In the genomic region with DNA sequence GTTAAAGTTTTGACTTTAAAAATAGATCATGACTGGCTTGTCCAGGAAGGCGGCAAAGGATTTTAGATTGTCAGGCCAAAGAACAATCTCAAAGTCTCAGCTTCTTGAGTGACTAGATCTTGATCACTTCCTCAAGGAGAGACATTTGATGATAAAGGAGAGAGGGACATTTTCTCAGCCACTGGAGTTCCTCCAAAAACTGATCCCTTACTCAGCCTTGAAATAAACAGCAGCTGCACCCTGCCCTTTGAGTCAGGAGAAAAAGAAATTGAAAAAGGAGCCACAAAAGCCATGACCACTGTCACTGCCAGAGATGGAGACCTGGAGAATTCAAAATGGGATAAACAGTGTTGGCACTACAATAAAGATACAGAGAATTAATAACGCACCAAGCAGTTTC, we compare ENCODE assay signal across 27 cellular contexts.
DNase-seq lines count a peak whose midpoint lies in the region; ATAC-seq, FAIRE-seq and TF ChIP-seq lines count a peak whose summit lies in the region.
"Had no signal": no experiment of that assay in that cellular context is flagged by ENCODE, and none has a peak within 500 bp of the region (broad histone marks: within the 10 kb centered on the region; RNA-seq: fewer than 3 reads in every experiment).

No MANE protein-coding gene starts in this region.

- H3K27ac Mint-ChIP-seq in MCF 10A (ENCODE audit: low read depth, unreplicated experiment) = peak overlapping the region; percentile 78
- H3K27ac Mint-ChIP-seq: activated CD8-positive, alpha-beta T cell treated with anti-CD3 and anti-CD28 coated beads for 36 hours; activated naive CD4-positive, alpha-beta T cell treated with anti-CD3 and anti-CD28 coated beads, Interleukin-2, amount 50 U/mL, for 24 hours; activated T-helper 2 cell treated with anti-CD3 and anti-CD28 coated beads, Interferon-gamma antibody, Interleukin-2, Interleukin-4, amounts not matched to agents 10 μg/mL and 5 μg/mL and 100 μg/mL, durations not matched to agents 14 hours and 24 hours and 36 hours; stimulated activated memory B cell treated with anti-CD40 and anti-IgM and Interleukin-4, amounts not matched to agents 10 μg/mL and 1 μg/mL and 100 μg/mL, for 72 hours; T-helper 17 cell had no signal

- H3K27me3 Mint-ChIP-seq in MCF 10A (ENCODE audit: insufficient read depth, unreplicated experiment) = no peaks in the 10 kb centered on the region
- H3K27me3 Mint-ChIP-seq: activated CD8-positive, alpha-beta T cell treated with anti-CD3 and anti-CD28 coated beads for 36 hours; activated naive CD4-positive, alpha-beta T cell treated with anti-CD3 and anti-CD28 coated beads, Interleukin-2, amount 50 U/mL, for 24 hours; T-helper 17 cell had no signal

- no peak for TF ChIP-seq POLR2A in breast epithelium (IDR thresholded peaks at IDR 0.05)

- H4K20me1 ChIP-seq in keratinocyte (ENCODE audit: control insufficient read depth, extremely low read depth, insufficient read depth, low read length) = no peaks in the 10 kb centered on the region

- no TSS peak for BruUV-seq in MCF 10A (replicated peaks; lab: Mats Ljungman, UMichigan)

- H3K27ac ChIP-seq in breast epithelium (no peak overlapping the region), keratinocyte (ENCODE audit: control insufficient read depth, insufficient read depth, low read length) (no peak overlapping the region), dorsolateral prefrontal cortex (no peak overlapping the region), SJCRH30 (no peak overlapping the region)
- H3K27ac ChIP-seq: 22Rv1, heart left ventricle, neutrophil, prostate gland had no signal

- no peak for TF ChIP-seq CTCF in MCF 10A (IDR thresholded peaks at IDR 0.05; ENCODE audit: unreplicated experiment)
- no peak for TF ChIP-seq CTCF in breast epithelium (IDR thresholded peaks at IDR 0.05)
- no peak for TF ChIP-seq CTCF in bronchial epithelial cell (IDR thresholded peaks at IDR 0.05; ENCODE audit: insufficient read depth, low read length, severe bottlenecking)
- no peak for TF ChIP-seq CTCF in keratinocyte (optimal IDR thresholded peaks at IDR 0.05 in 1 of 3, IDR thresholded peaks at IDR 0.05 in 1 of 3, conservative IDR thresholded peaks at IDR 0.05 in 1 of 3; ENCODE audit: extremely low read depth in 1 of 3, insufficient read depth in 2 of 3, low read length in 3 of 3)
- TF ChIP-seq CTCF in dorsolateral prefrontal cortex (IDR thresholded peaks at IDR 0.05 in 54 of 56, conservative IDR thresholded peaks at IDR 0.05 in 2 of 56; ENCODE audit: low read depth in 1 of 56, partially characterized antibody in 56 of 56) = no peak

- H3K36me3 Mint-ChIP-seq in MCF 10A (ENCODE audit: insufficient read depth, unreplicated experiment) = no peaks in the 10 kb centered on the region
- H3K36me3 Mint-ChIP-seq: activated naive CD4-positive, alpha-beta T cell treated with anti-CD3 and anti-CD28 coated beads, Interleukin-2, amount 50 U/mL, for 24 hours; stimulated activated memory B cell treated with anti-CD40 and anti-IgM and Interleukin-4, amounts not matched to agents 10 μg/mL and 1 μg/mL and 100 μg/mL, for 72 hours had no signal

- peaks cover 13% of the 10 kb centered on the region for H3K4me1 Mint-ChIP-seq in MCF 10A (ENCODE audit: insufficient read depth, unreplicated experiment)
- H3K4me1 Mint-ChIP-seq: activated naive CD4-positive, alpha-beta T cell treated with anti-CD3 and anti-CD28 coated beads, Interleukin-2, amount 50 U/mL, for 24 hours; stimulated activated memory B cell treated with anti-CD40 and anti-IgM and Interleukin-4, amounts not matched to agents 10 μg/mL and 1 μg/mL and 100 μg/mL, for 72 hours; T-helper 17 cell had no signal

- peak overlapping the region; percentile 59 for H2AFZ ChIP-seq in keratinocyte (ENCODE audit: control insufficient read depth, low read length)

- H3K4me2 ChIP-seq in keratinocyte (ENCODE audit: control insufficient read depth, extremely low read depth, insufficient read depth, low read depth, low read length) = peak overlapping the region; percentile 39
- H3K4me2 ChIP-seq: SK-N-SH had no signal

- H3K9me3 ChIP-seq in breast epithelium = peaks cover 0 to 1% of the 10 kb centered on the region in 2 donors
- no peaks in the 10 kb centered on the region for H3K9me3 ChIP-seq in keratinocyte (ENCODE audit: control insufficient read depth, low read depth, low read length)
- H3K9me3 ChIP-seq in SJCRH30 (replicated peaks) = no peaks in the 10 kb centered on the region
- H3K9me3 ChIP-seq: neutrophil, prostate gland, SK-N-SH had no signal

- FAIRE-seq in bronchial epithelial cell (lab: Jason Lieb, UNC) (no peak), keratinocyte (lab: Jason Lieb, UNC) (no peak)
- FAIRE-seq: GM12892 had no signal

- intact Hi-C loops in MCF 10A (cut with micrococcal nuclease) = no loop called here
- intact Hi-C loops in breast epithelium (cut with DNase I; ENCODE audit: low total_unique reads) = no loop called here
- intact Hi-C loops in dorsolateral prefrontal cortex (cut with DNase I) = no loop called here

- DNase-seq in MCF 10A (ENCODE audit: unreplicated experiment) (peak; percentile 6), breast epithelium (ENCODE audit: low spot score in 2 of 2) (no peak), bronchial epithelial cell (ENCODE audit: low read depth) (peak; percentile 5), keratinocyte (ENCODE audit: low read depth, low spot score) (no peak), dorsolateral prefrontal cortex (no peak), HEK293T (ENCODE audit: extremely low spot score) (no peak), SJCRH30 (no peak)
- DNase-seq: activated CD8-positive, alpha-beta T cell treated with anti-CD3 and anti-CD28 coated beads for 36 hours; anterior cingulate cortex; central memory CD4-positive, alpha-beta T cell; dermis blood vessel endothelial cell; heart left ventricle; NCI-H1417; NCI-H2029 treated with DMSO at 0.1 percent for 48 hours; NCI-H2227 treated with DMSO at 0.1 percent for 48 hours; SK-N-SH; stimulated activated CD4-positive, alpha-beta T cell treated with anti-CD3 and anti-CD28 coated beads, Interleukin-4, amount 100 ng/mL, for 4 hours; T-helper 17 cell had no signal

- no peaks in the 10 kb centered on the region for H3K9me3 Mint-ChIP-seq in MCF 10A (ENCODE audit: unreplicated experiment)
- H3K9me3 Mint-ChIP-seq: activated CD8-positive, alpha-beta T cell treated with anti-CD3 and anti-CD28 coated beads for 36 hours; activated naive CD4-positive, alpha-beta T cell treated with anti-CD3 and anti-CD28 coated beads, Interleukin-2, amount 50 U/mL, for 24 hours; stimulated activated memory B cell treated with anti-CD40 and anti-IgM and Interleukin-4, amounts not matched to agents 10 μg/mL and 1 μg/mL and 100 μg/mL, for 72 hours had no signal

- no peaks in the 10 kb centered on the region for H3K9me1 ChIP-seq in keratinocyte (ENCODE audit: control insufficient read depth, extremely low read depth, insufficient read depth, low read length)

- CTCF ChIA-PET in MCF 10A (lab: Yijun Ruan, JAX) = interaction anchor here (0.6 to 1.2 kb wide), 2 partner anchors 9 to 134 kb away, joined by 3 read pairs; no protein-coding TSS in a partner anchor
- CTCF ChIA-PET in HEK293T (lab: Yijun Ruan, JAX) = no interaction called here

- H3K36me3 ChIP-seq in breast epithelium = no peaks in the 10 kb centered on the region
- no peaks in the 10 kb centered on the region for H3K36me3 ChIP-seq in bronchial epithelial cell (ENCODE audit: control insufficient read depth, insufficient read depth, low read length)
- no peaks in the 10 kb centered on the region for H3K36me3 ChIP-seq in keratinocyte (ENCODE audit: control insufficient read depth in 2 of 2, extremely low read depth in 1 of 2, insufficient read depth in 2 of 2, low read length in 2 of 2)
- no peaks in the 10 kb centered on the region for H3K36me3 ChIP-seq in SJCRH30
- H3K36me3 ChIP-seq: heart left ventricle, neutrophil, prostate gland had no signal

- H3K9ac ChIP-seq in keratinocyte (ENCODE audit: control insufficient read depth, extremely low read depth, insufficient read depth, low read length) = no peak overlapping the region
- H3K9ac ChIP-seq: SK-N-SH had no signal

- H3K4me1 ChIP-seq in breast epithelium (no peaks in the 10 kb centered on the region), keratinocyte (ENCODE audit: control insufficient read depth, extremely low read depth, insufficient read depth, low read length) (peaks cover 10% of the 10 kb centered on the region), SJCRH30 (no peaks in the 10 kb centered on the region)
- H3K4me1 ChIP-seq: heart left ventricle, prostate gland had no signal

- no peak overlapping the region for H3K4me3 ChIP-seq in breast epithelium
- no peak overlapping the region for H3K4me3 ChIP-seq in bronchial epithelial cell (ENCODE audit: low read depth, low read length)
- no peak overlapping the region for H3K4me3 ChIP-seq in keratinocyte (ENCODE audit: control insufficient read depth in 2 of 3, extremely low read depth in 1 of 3, insufficient read depth in 2 of 3, low read depth in 1 of 3, low read length in 3 of 3)
- no peak overlapping the region for H3K4me3 ChIP-seq in dorsolateral prefrontal cortex
- no peak overlapping the region for H3K4me3 ChIP-seq in SJCRH30
- H3K4me3 ChIP-seq: heart left ventricle, prostate gland had no signal

- POLR2A ChIA-PET in MCF 10A (lab: Yijun Ruan, JAX) (interaction anchor here (0.6 to 0.7 kb wide), 2 partner anchors 18 to 287 kb away, joined by 3 to 4 read pairs; no protein-coding TSS in a partner anchor), HEK293T (lab: Yijun Ruan, JAX) (no interaction called here)

- H3K4me3 Mint-ChIP-seq in MCF 10A (ENCODE audit: unreplicated experiment) = no peak overlapping the region
- H3K4me3 Mint-ChIP-seq: activated CD8-positive, alpha-beta T cell treated with anti-CD3 and anti-CD28 coated beads for 36 hours; activated naive CD4-positive, alpha-beta T cell treated with anti-CD3 and anti-CD28 coated beads, Interleukin-2, amount 50 U/mL, for 24 hours; stimulated activated memory B cell treated with anti-CD40 and anti-IgM and Interleukin-4, amounts not matched to agents 10 μg/mL and 1 μg/mL and 100 μg/mL, for 72 hours; T-helper 17 cell had no signal

- dilution Hi-C loops in keratinocyte (cut with MboI; ENCODE audit: extremely low pct_ligation_motif_present, low sequenced_read_pairs) = no loop called here

- H3K79me2 ChIP-seq in keratinocyte (ENCODE audit: control insufficient read depth, insufficient read depth, low read length) = no peaks in the 10 kb centered on the region

- H3K27me3 ChIP-seq in breast epithelium = no peaks in the 10 kb centered on the region
- H3K27me3 ChIP-seq in bronchial epithelial cell (ENCODE audit: control insufficient read depth, insufficient read depth, low read length) = no peaks in the 10 kb centered on the region
- no peaks in the 10 kb centered on the region for H3K27me3 ChIP-seq in keratinocyte (ENCODE audit: control insufficient read depth, extremely low read depth, insufficient read depth, low read length)
- no peaks in the 10 kb centered on the region for H3K27me3 ChIP-seq in dorsolateral prefrontal cortex
- 0 out of 2 replicates have a peak, but pooled peaks cover 2% of the 10 kb centered on the region for H3K27me3 ChIP-seq in SJCRH30
- H3K27me3 ChIP-seq: heart left ventricle, neutrophil had no signal

- ATAC-seq in GM18870 (IDR thresholded peaks at IDR 0.05; ENCODE audit: unreplicated experiment) = no peak
- ATAC-seq: activated CD8-positive, alpha-beta T cell treated with anti-CD3 and anti-CD28 coated beads for 36 hours; heart left ventricle; sciatic nerve; stimulated activated memory B cell treated with anti-CD40 and anti-IgM and Interleukin-4, amounts not matched to agents 10 μg/mL and 1 μg/mL and 100 μg/mL, for 72 hours; T-helper 17 cell had no signal

TF ChIP-seq in HEK293T, 16 proteins besides CTCF, POLR2A, EP300 and RAD21 (continues in another document):
- TF ChIP-seq ARNT (IDR thresholded peaks at IDR 0.05) = no peak

Comparison
In these comparisons a context has a peak if more than half of its experiments do, and no peak if none do; other contexts are left out.
1. DNase-seq: peak in MCF 10A (single experiment) and bronchial epithelial cell (single experiment); none in breast epithelium (0 of 2), keratinocyte (single experiment), dorsolateral prefrontal cortex (0 of 10), HEK293T (single experiment) and SJCRH30 (0 of 2).